ENCODE assay signal across 8 cellular contexts in the genomic region with DNA sequence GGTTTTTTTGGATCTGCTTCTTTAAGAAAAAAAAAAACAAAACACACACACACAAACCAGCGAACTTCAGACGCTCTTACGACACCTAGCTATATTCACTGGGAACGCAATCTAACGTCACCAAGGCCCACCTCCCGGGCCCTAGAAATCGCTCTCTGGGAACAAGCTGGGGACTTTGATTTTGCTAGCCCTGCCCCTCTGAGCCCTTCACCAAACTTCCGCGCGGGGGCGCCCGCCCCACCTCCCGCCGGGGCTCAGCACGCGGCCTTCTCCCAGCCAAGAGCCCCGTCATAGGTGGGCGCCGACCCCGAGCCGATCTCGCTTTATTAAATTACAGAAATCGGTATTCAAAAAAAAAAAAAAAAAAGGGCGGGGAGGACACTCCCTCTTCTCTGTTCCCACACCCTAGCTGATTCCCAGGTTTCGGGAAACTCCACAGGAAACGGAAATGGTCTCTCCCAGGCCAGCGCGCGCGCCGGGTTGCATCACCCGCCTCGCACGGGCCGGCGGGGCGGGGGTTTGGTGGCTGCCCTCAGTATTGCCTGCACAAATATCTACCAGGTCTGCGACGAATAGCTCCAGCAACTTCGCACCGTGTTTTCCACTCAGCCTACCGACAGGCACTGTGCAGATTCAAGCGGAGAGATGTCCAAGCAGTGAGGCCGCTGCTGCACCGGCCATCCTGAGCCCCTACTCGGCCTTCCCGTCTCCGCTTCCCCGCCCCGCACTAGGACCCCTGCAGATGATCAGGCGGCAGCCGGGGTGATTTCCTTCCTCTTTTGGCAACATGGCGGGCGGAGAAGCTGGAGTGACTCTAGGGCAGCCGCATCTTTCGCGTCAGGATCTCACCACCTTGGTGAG. TPM values are rescaled to one million over a fixed set of nuclear protein-coding genes. Genes with fewer than 3 reads are reported as not detected.
DNase-seq lines count a peak whose midpoint lies in the region; ATAC-seq and TF ChIP-seq lines count a peak whose summit lies in the region.

Gene EIF2S3 (plus strand): TSS at position 775 of the 861 bp plus-strand sequence. CDS start 13 bp downstream, at position 788.

- 0% methylated on average over 57 of the region's 57 CpGs for WGBS in ectodermal cell, 2 experiments
- WGBS in lung, 2 donors = 1% methylated on average over 42 to 57 of the region's 57 CpGs

- peaks cover 6% of the 10 kb centered on the region for H3K4me1 Mint-ChIP-seq in activated CD8-positive, alpha-beta T cell treated with anti-CD3 and anti-CD28 coated beads, Interleukin-2, amount 10 ng/mL, durations not matched to agents 7 days and 5 days (ENCODE audit: low read depth)

- no peak within 1 kb of the TSS for H3K4me3 Mint-ChIP-seq in activated CD8-positive, alpha-beta T cell treated with anti-CD3 and anti-CD28 coated beads, Interleukin-2, amount 10 ng/mL, durations not matched to agents 7 days and 5 days

- DNase-seq in COLO668 (lab: John Stamatoyannopoulos, UW; ENCODE audit: unreplicated experiment) (peak; percentile 91), HS-27A (ENCODE audit: low read depth) (peak; percentile 64), NK-92 (lab: John Stamatoyannopoulos, UW; ENCODE audit: unreplicated experiment) (peak; percentile 9), lung (ENCODE audit: low spot score) (peak; percentile 89)
- peak; percentile 91 for DNase-seq in activated CD8-positive, alpha-beta T cell treated with anti-CD3 and anti-CD28 coated beads, Interleukin-2, amount 10 ng/mL, durations not matched to agents 7 days and 5 days
- peak; percentile 58 to 75 (median 71) for DNase-seq in stimulated activated CD4-positive, alpha-beta T cell treated with anti-CD3 and anti-CD28 coated beads, TNF-alpha, amount 100 ng/mL, for 4 hours (ENCODE audit: low read depth in 3 of 3)

- peak within 1 kb of the TSS; percentile 20 for H3K4me3 ChIP-seq in ectodermal cell (ENCODE audit: insufficient read depth, low read depth, low read length)
- peak within 1 kb of the TSS; percentile 88 for H3K4me3 ChIP-seq in lung

- H3K9me3 Mint-ChIP-seq in activated CD8-positive, alpha-beta T cell treated with anti-CD3 and anti-CD28 coated beads, Interleukin-2, amount 10 ng/mL, durations not matched to agents 7 days and 5 days (ENCODE audit: insufficient read depth) = no peaks in the 10 kb centered on the region

- peak; percentile 16 for TF ChIP-seq CTCF in lung (IDR thresholded peaks at IDR 0.05; ENCODE audit: control extremely low read depth, extremely low read depth)

- H3K27me3 Mint-ChIP-seq in activated CD8-positive, alpha-beta T cell treated with anti-CD3 and anti-CD28 coated beads, Interleukin-2, amount 10 ng/mL, durations not matched to agents 7 days and 5 days (ENCODE audit: low read depth) = no peaks in the 10 kb centered on the region

- H3K36me3 Mint-ChIP-seq in activated CD8-positive, alpha-beta T cell treated with anti-CD3 and anti-CD28 coated beads, Interleukin-2, amount 10 ng/mL, durations not matched to agents 7 days and 5 days (ENCODE audit: low read depth) = peaks cover 8% of the 10 kb centered on the region

- peak within 1 kb of the TSS; percentile 100 for H3K27ac Mint-ChIP-seq in activated CD8-positive, alpha-beta T cell treated with anti-CD3 and anti-CD28 coated beads, Interleukin-2, amount 10 ng/mL, durations not matched to agents 7 days and 5 days

- H3K27me3 ChIP-seq in ectodermal cell (ENCODE audit: control insufficient read depth, insufficient read depth, low read length, poor library complexity, severe bottlenecking) = no peaks in the 10 kb centered on the region
- H3K27me3 ChIP-seq in lung (ENCODE audit: control insufficient read depth, insufficient read depth) = no peaks in the 10 kb centered on the region

- H3K9me3 ChIP-seq in ectodermal cell (ENCODE audit: control insufficient read depth, low read length) (no peaks in the 10 kb centered on the region), lung (ENCODE audit: control insufficient read depth in 2 of 2, insufficient read depth in 1 of 2, low read length in 1 of 2) (no peaks in the 10 kb centered on the region)

- H3K36me3 ChIP-seq in ectodermal cell (ENCODE audit: control insufficient read depth, insufficient read depth, low read length) (no peaks in the 10 kb centered on the region), lung (ENCODE audit: control insufficient read depth in 2 of 2, insufficient read depth in 2 of 2, low read length in 2 of 2) (peaks cover 0 to 7% of the 10 kb centered on the region in 2 donors)

- no peaks in the 10 kb centered on the region for H3K4me1 ChIP-seq in ectodermal cell (ENCODE audit: control insufficient read depth, insufficient read depth, low read length)
- H3K4me1 ChIP-seq in lung (ENCODE audit: control insufficient read depth in 2 of 2, insufficient read depth in 2 of 2, low read length in 2 of 2) = peaks cover 0 to 3% of the 10 kb centered on the region in 2 donors

- CTCF ChIA-PET in activated CD8-positive, alpha-beta T cell treated with anti-CD3 and anti-CD28 coated beads, Interleukin-2, amount 10 ng/mL, durations not matched to agents 7 days and 5 days (lab: Charles Lee) = interaction anchor here (0.6 to 4.7 kb wide), 21 partner anchors 11 to 272 kb away, joined by 3 to 59 read pairs (median 4); partner anchors contain the start of genes APOO, CXorf58, KLHL15 and SAT1

- POLR2A ChIA-PET in activated CD8-positive, alpha-beta T cell treated with anti-CD3 and anti-CD28 coated beads, Interleukin-2, amount 10 ng/mL, durations not matched to agents 7 days and 5 days (lab: Charles Lee) = interaction anchor here (0.6 to 2.8 kb wide), 14 partner anchors 11 to 452 kb away, joined by 3 to 24 read pairs (median 4); partner anchors contain the start of genes APOO, CXorf58, KLHL15 and SAT1

- H3K27ac ChIP-seq in ectodermal cell (ENCODE audit: insufficient read depth, low read depth, low read length, poor library complexity, severe bottlenecking) = peak within 1 kb of the TSS; percentile 99
- H3K27ac ChIP-seq in lung (ENCODE audit: low read depth in 1 of 2, low read length in 1 of 2) = peak within 1 kb of the TSS; percentile 88 to 91

- ATAC-seq in GM19468 (IDR thresholded peaks at IDR 0.05; ENCODE audit: extremely low read depth, unreplicated experiment) (peak; percentile 87), lung (ENCODE audit: insufficient read depth, low FRiP score) (peak; percentile 96)
- peak; percentile 89 for ATAC-seq in activated CD8-positive, alpha-beta T cell treated with anti-CD3 and anti-CD28 coated beads, Interleukin-2, amount 10 ng/mL, durations not matched to agents 7 days and 5 days

RNA-seq across cellular contexts. Expression of gene EIF2S3, which starts in this region (rescaled TPM):
- 100 to 1,000 TPM; 187 to 197 TPM for total RNA-seq in activated CD8-positive, alpha-beta T cell treated with anti-CD3 and anti-CD28 coated beads, Interleukin-2, amount 10 ng/mL, durations not matched to agents 7 days and 5 days
- 197 TPM for polyA plus RNA-seq in ectodermal cell (2013, experiment 1 of 4)
- polyA plus RNA-seq in ectodermal cell (2013, experiment 2 of 4) = 205 TPM
- 119 TPM for polyA plus RNA-seq in ectodermal cell (2013, experiment 3 of 4)
- 130 TPM for polyA plus RNA-seq in ectodermal cell (2013, experiment 4 of 4)
- 100 to 1,000 TPM; 138 to 249 TPM for total RNA-seq in lung
- 10 to 100 TPM; 62.5 to 71.5 TPM for polyA plus RNA-seq in lung

Comparison
In these comparisons a context has a peak if more than half of its experiments do, and no peak if none do; other contexts are left out.
1. Peak in every context shown above with its lines: DNase-seq, ATAC-seq, H3K4me3 ChIP-seq and H3K27ac ChIP-seq.
2. DNase-seq: peak in every context shown above with its lines; median percentile 91 in COLO668; 91 in activated CD8-positive, alpha-beta T cell treated with anti-CD3 and anti-CD28 coated beads, Interleukin-2, amount 10 ng/mL, durations not matched to agents 7 days and 5 days; 89 in lung; 71 in stimulated activated CD4-positive, alpha-beta T cell treated with anti-CD3 and anti-CD28 coated beads, TNF-alpha, amount 100 ng/mL, for 4 hours; 64 in HS-27A; 9 in NK-92.